6 cellular contexts compared by ENCODE assay signal in genomic region chr5:155451106-155451505, GRCh38.
"Had no signal": no experiment of that assay in that cellular context is flagged by ENCODE, and none has a peak within 500 bp of the region (broad histone marks: within the 10 kb centered on the region; RNA-seq: fewer than 3 reads in every experiment).

No MANE protein-coding gene starts in this region.

- H3K4me2 ChIP-seq: GM23338 had no signal

- DNase-seq: H9, HCEC 1CT, IMR-90, KG1 had no signal

- H2AFZ ChIP-seq: GM23338 had no signal

- H3K4me3 ChIP-seq: GM23338, K562 had no signal

- ATAC-seq: GM23338, K562 had no signal
